ENCODE assay signal across 15 cellular contexts in the genomic region with DNA sequence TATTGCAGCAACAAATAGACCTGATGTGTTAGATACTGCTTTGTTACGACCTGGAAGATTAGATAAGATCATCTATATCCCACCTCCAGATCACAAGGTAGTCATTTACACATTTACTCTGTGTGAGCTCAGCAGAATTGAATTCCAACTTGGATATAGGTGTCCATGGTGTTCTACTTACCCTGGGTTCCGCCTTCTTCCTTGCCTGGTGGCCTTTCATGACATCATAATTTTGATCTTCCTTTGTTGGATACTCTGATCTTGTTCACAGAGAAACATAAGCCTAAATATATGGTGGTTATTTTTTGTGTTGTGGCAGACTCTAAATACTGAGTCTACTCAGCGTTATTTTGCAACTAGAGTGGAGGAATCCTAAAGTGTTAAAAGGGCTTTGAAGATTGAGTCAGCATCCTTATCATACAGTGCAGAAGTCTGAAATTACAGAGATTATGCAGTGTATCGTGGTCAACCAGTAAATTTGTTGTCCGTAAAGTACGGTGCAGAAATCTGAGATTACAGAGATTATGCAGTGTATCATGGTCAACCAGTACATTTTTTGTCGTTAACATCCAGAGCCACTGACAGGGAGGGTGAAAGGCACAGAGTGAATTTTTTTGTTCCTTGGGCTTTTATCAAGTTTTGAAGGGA. TPM values are rescaled to one million over a fixed set of nuclear protein-coding genes. Genes with fewer than 3 reads are reported as not detected.
A peak's percentile ranks its signal among the peaks of the same experiment; 100 is the strongest.
DNase-seq lines count a peak whose midpoint lies in the region; FAIRE-seq and TF ChIP-seq lines count a peak whose summit lies in the region.
"Had no signal": no experiment of that assay in that cellular context is flagged by ENCODE, and none has a peak within 500 bp of the region (broad histone marks: within the 10 kb centered on the region; RNA-seq: fewer than 3 reads in every experiment).

No MANE protein-coding gene starts in this region.

- no peaks in the 10 kb centered on the region for H3K9me3 ChIP-seq in hepatocyte (ENCODE audit: low read depth)
- H3K9me3 ChIP-seq in WERI-Rb-1 (ENCODE audit: severe bottlenecking) = no peaks in the 10 kb centered on the region
- H3K9me3 ChIP-seq: A549, BE2C had no signal

- H3K27me3 ChIP-seq in hepatocyte (no peaks in the 10 kb centered on the region), WERI-Rb-1 (ENCODE audit: insufficient read depth, low read depth, severe bottlenecking) (no peaks in the 10 kb centered on the region)
- H3K27me3 ChIP-seq: BE2C had no signal

- H3K4me2 ChIP-seq in hepatocyte = no peak overlapping the region
- H3K4me2 ChIP-seq: A549 had no signal

- no peaks in the 10 kb centered on the region for H3K4me1 ChIP-seq in hepatocyte (ENCODE audit: insufficient read depth)
- H3K4me1 ChIP-seq: A549, BE2C had no signal

- no peaks in the 10 kb centered on the region for H3K79me2 ChIP-seq in hepatocyte

- TF ChIP-seq POLR2A in GM12892 (IDR thresholded peaks at IDR 0.05; ENCODE audit: low read depth, low read length) = no peak

- peak; percentile 48 for FAIRE-seq in GM12892 (lab: Jason Lieb, UNC)
- FAIRE-seq: A549 had no signal

- H2AFZ ChIP-seq in hepatocyte = no peak overlapping the region
- H2AFZ ChIP-seq: GM23248 had no signal

- H4K20me1 ChIP-seq in hepatocyte (ENCODE audit: insufficient read depth, poor library complexity, severe bottlenecking) = no peaks in the 10 kb centered on the region

- no peak for DNase-seq in GM12892 (ENCODE audit: insufficient read length)
- DNase-seq in OCI-M1 (lab: John Stamatoyannopoulos, UW) = peak; percentile 89
- peak; percentile 68 for DNase-seq in amniotic epithelial cell (ENCODE audit: low read depth)
- no peak for DNase-seq in hepatocyte (ENCODE audit: low spot score)
- DNase-seq in NCI-H1105 treated with DMSO at 0.1 percent for 48 hours (lab: John Stamatoyannopoulos, UW) = no peak
- DNase-seq in WERI-Rb-1 = no peak
- no peak for DNase-seq in islet precursor cell
- DNase-seq in substantia nigra (lab: John Stamatoyannopoulos, UW) = no peak
- DNase-seq: BE2C; CD4-positive, alpha-beta memory T cell; COR-L47; GM23248; H9 had no signal

- TF ChIP-seq CTCF in hepatocyte (IDR thresholded peaks at IDR 0.05; ENCODE audit: poor library complexity) (no peak), WERI-Rb-1 (IDR thresholded peaks at IDR 0.05; ENCODE audit: low read depth, low read length) (no peak)

- H3K36me3 ChIP-seq in hepatocyte (replicated peaks; ENCODE audit: insufficient read depth, low read depth) (no peaks in the 10 kb centered on the region), WERI-Rb-1 (peaks cover 81% of the 10 kb centered on the region)

- no peak overlapping the region for H3K4me3 ChIP-seq in hepatocyte
- no peak overlapping the region for H3K4me3 ChIP-seq in WERI-Rb-1 (ENCODE audit: low read depth, low read length)
- H3K4me3 ChIP-seq: A549, GM23248 had no signal

- WGBS in hepatocyte (ENCODE audit: low lambda C conversion rate, missing lambda C conversion rate) = 71% methylated on average over 7 of the region's 7 CpGs

- peak overlapping the region; percentile 88 for H3K27ac ChIP-seq in hepatocyte
- H3K27ac ChIP-seq in WERI-Rb-1 = no peak overlapping the region
- H3K27ac ChIP-seq in substantia nigra (ENCODE audit: low read depth, low read length, poor library complexity, severe bottlenecking) = no peak overlapping the region
- H3K27ac ChIP-seq: A549, C4-2B, GM23248 had no signal

- H3K9me2 ChIP-seq in hepatocyte (replicated peaks; ENCODE audit: insufficient read depth) = no peaks in the 10 kb centered on the region

RNA-seq across cellular contexts. Expression of a gene that starts 39.1 kb away (rescaled TPM):
- polyA plus RNA-seq in GM12892 (2012; ENCODE audit: missing spikeins) = 81.7 TPM
- total RNA-seq in hepatocyte = 231 and 268 TPM in 2 replicates
- 64.3 and 87.6 TPM in 2 replicates for polyA plus RNA-seq in hepatocyte
- total RNA-seq: GM23248 had no signal
- polyA plus RNA-seq: GM23248 had no signal

Comparison
In these comparisons a context has a peak if more than half of its experiments do, and no peak if none do; other contexts are left out.
1. DNase-seq: peak in OCI-M1 (single experiment) and amniotic epithelial cell (single experiment); none in GM12892 (single experiment), hepatocyte (single experiment), NCI-H1105 treated with DMSO at 0.1 percent for 48 hours (single experiment), WERI-Rb-1 (single experiment), islet precursor cell (single experiment) and substantia nigra (0 of 49).